ENCODE assay signal across 1 cellular context in genomic region chr10:124025638-124026336, GRCh38.
TF ChIP-seq lines count a peak whose summit lies in the region.

No MANE protein-coding gene starts in this region.

TF ChIP-seq in GM23338, 12 proteins besides CTCF, POLR2A, EP300 and RAD21 (continued from another document):
- TF ChIP-seq, protein P1, sequence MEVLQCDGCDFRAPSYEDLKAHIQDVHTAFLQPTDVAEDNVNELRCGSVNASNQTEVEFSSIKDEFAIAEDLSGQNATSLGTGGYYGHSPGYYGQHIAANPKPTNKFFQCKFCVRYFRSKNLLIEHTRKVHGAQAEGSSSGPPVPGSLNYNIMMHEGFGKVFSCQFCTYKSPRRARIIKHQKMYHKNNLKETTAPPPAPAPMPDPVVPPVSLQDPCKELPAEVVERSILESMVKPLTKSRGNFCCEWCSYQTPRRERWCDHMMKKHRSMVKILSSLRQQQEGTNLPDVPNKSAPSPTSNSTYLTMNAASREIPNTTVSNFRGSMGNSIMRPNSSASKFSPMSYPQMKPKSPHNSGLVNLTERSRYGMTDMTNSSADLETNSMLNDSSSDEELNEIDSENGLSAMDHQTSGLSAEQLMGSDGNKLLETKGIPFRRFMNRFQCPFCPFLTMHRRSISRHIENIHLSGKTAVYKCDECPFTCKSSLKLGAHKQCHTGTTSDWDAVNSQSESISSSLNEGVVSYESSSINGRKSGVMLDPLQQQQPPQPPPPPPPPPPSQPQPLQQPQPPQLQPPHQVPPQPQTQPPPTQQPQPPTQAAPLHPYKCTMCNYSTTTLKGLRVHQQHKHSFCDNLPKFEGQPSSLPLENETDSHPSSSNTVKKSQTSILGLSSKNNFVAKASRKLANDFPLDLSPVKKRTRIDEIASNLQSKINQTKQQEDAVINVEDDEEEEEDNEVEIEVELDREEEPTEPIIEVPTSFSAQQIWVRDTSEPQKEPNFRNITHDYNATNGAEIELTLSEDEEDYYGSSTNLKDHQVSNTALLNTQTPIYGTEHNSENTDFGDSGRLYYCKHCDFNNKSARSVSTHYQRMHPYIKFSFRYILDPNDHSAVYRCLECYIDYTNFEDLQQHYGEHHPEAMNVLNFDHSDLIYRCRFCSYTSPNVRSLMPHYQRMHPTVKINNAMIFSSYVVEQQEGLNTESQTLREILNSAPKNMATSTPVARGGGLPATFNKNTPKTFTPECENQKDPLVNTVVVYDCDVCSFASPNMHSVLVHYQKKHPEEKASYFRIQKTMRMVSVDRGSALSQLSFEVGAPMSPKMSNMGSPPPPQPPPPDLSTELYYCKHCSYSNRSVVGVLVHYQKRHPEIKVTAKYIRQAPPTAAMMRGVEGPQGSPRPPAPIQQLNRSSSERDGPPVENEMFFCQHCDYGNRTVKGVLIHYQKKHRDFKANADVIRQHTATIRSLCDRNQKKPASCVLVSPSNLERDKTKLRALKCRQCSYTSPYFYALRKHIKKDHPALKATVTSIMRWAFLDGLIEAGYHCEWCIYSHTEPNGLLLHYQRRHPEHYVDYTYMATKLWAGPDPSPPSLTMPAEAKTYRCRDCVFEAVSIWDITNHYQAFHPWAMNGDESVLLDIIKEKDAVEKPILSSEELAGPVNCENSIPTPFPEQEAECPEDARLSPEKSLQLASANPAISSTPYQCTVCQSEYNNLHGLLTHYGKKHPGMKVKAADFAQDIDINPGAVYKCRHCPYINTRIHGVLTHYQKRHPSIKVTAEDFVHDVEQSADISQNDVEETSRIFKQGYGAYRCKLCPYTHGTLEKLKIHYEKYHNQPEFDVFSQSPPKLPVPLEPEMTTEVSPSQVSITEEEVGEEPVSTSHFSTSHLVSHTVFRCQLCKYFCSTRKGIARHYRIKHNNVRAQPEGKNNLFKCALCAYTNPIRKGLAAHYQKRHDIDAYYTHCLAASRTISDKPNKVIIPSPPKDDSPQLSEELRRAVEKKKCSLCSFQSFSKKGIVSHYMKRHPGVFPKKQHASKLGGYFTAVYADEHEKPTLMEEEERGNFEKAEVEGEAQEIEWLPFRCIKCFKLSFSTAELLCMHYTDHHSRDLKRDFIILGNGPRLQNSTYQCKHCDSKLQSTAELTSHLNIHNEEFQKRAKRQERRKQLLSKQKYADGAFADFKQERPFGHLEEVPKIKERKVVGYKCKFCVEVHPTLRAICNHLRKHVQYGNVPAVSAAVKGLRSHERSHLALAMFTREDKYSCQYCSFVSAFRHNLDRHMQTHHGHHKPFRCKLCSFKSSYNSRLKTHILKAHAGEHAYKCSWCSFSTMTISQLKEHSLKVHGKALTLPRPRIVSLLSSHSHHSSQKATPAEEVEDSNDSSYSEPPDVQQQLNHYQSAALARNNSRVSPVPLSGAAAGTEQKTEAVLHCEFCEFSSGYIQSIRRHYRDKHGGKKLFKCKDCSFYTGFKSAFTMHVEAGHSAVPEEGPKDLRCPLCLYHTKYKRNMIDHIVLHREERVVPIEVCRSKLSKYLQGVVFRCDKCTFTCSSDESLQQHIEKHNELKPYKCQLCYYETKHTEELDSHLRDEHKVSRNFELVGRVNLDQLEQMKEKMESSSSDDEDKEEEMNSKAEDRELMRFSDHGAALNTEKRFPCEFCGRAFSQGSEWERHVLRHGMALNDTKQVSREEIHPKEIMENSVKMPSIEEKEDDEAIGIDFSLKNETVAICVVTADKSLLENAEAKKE (CRISPR knock-in tag; IDR thresholded peaks at IDR 0.05) = no peak
- no peak for TF ChIP-seq ZNF114 (CRISPR knock-in tag; IDR thresholded peaks at IDR 0.05)
- TF ChIP-seq JUNB (IDR thresholded peaks at IDR 0.05; ENCODE audit: unreplicated experiment) = no peak
- TF ChIP-seq CREB1 (CRISPR knock-in tag; IDR thresholded peaks at IDR 0.05; ENCODE audit: low read depth) = no peak
- no peak for TF ChIP-seq ZNF331 (CRISPR knock-in tag; IDR thresholded peaks at IDR 0.05; ENCODE audit: low read depth)
- TF ChIP-seq STAT1 (IDR thresholded peaks at IDR 0.05; ENCODE audit: unreplicated experiment) = no peak
- no peak for TF ChIP-seq POLR2AphosphoS5 (IDR thresholded peaks at IDR 0.05; ENCODE audit: low read depth)
- TF ChIP-seq NANOG (IDR thresholded peaks at IDR 0.05; ENCODE audit: borderline replicate concordance) = no peak
- no peak for TF ChIP-seq EZH2phosphoT487 (IDR thresholded peaks at IDR 0.05; ENCODE audit: unreplicated experiment)
TF ChIP-seq in GM23338: peak in this region for 0.
